In genomic region chr19:10461047-10461949, GRCh38 we compare ENCODE assay signal across 9 cellular contexts. TPM values are rescaled to one million over a fixed set of nuclear protein-coding genes. Genes with fewer than 3 reads are reported as not detected.
DNase-seq lines count a peak whose midpoint lies in the region; ATAC-seq and TF ChIP-seq lines count a peak whose summit lies in the region.
"Had no signal": no experiment of that assay in that cellular context is flagged by ENCODE, and none has a peak within 500 bp of the region (broad histone marks: within the 10 kb centered on the region; RNA-seq: fewer than 3 reads in every experiment).

No MANE protein-coding gene starts in this region.

- H2AFZ ChIP-seq in MM.1S (ENCODE audit: low read length), result peak overlapping the region; percentile 74

- TF ChIP-seq CTCF in Calu3 (IDR thresholded peaks at IDR 0.05; ENCODE audit: unreplicated experiment), result no peak
- TF ChIP-seq CTCF in MM.1S (IDR thresholded peaks at IDR 0.05; ENCODE audit: low read length), result no peak
- no peak for TF ChIP-seq CTCF in brain (conservative IDR thresholded peaks at IDR 0.05)
- TF ChIP-seq CTCF in gastrocnemius medialis (IDR thresholded peaks at IDR 0.05 in 4 of 5, conservative IDR thresholded peaks at IDR 0.05 in 1 of 5), result no peak

- no peaks in the 10 kb centered on the region for H3K79me2 ChIP-seq in MM.1S (ENCODE audit: low read length)

- H3K27me3 ChIP-seq in MM.1S (replicated peaks; ENCODE audit: insufficient read depth, low read length) (no peaks in the 10 kb centered on the region), gastrocnemius medialis (no peaks in the 10 kb centered on the region)

- H3K9me3 Mint-ChIP-seq in Calu3 (ENCODE audit: low read depth, unreplicated experiment) (no peaks in the 10 kb centered on the region), brain (no peaks in the 10 kb centered on the region)

- no peak overlapping the region for H3K27ac Mint-ChIP-seq in Calu3 (ENCODE audit: unreplicated experiment)
- no peak overlapping the region for H3K27ac Mint-ChIP-seq in brain

- ATAC-seq in GM21723 (IDR thresholded peaks at IDR 0.05; ENCODE audit: unreplicated experiment) (peak; percentile 78), gastrocnemius medialis (peak; percentile 85 to 86)

- H3K4me3 ChIP-seq in MM.1S (ENCODE audit: low read length), result peak overlapping the region; percentile 28
- peak overlapping the region; percentile 27 to 42 (median 40) for H3K4me3 ChIP-seq in gastrocnemius medialis

- TF ChIP-seq POLR2A in gastrocnemius medialis (IDR thresholded peaks at IDR 0.05), result no peak

- H3K9ac ChIP-seq in MM.1S (ENCODE audit: low read length), result no peak overlapping the region

- H3K36me3 Mint-ChIP-seq in Calu3 (ENCODE audit: insufficient read depth, unreplicated experiment) (no peaks in the 10 kb centered on the region), brain (peaks cover 24% of the 10 kb centered on the region)

- no TSS peak for BruUV-seq in Calu3 (replicated peaks; lab: Mats Ljungman, UMichigan)

- no peak overlapping the region for H3K27ac ChIP-seq in MM.1S (ENCODE audit: low read length)
- peak overlapping the region; percentile 54 to 79 (median 78) for H3K27ac ChIP-seq in gastrocnemius medialis
- H3K27ac ChIP-seq: VCaP had no signal

- 0 out of 2 replicates have a peak, but pooled peaks cover 3% of the 10 kb centered on the region for H3K4me1 ChIP-seq in MM.1S (ENCODE audit: low read length)
- H3K4me1 ChIP-seq in gastrocnemius medialis, result peaks cover 4 to 6% of the 10 kb centered on the region in 2 donors

- CTCF ChIA-PET in Calu3 (lab: Charles Lee), result interaction anchor here (0.6 kb wide), 1 partner anchor 183 kb away, joined by 6 read pairs; no protein-coding TSS in a partner anchor

- peak overlapping the region; percentile 46 for H3K4me2 ChIP-seq in MM.1S (ENCODE audit: low read depth, low read length)

- H3K36me3 ChIP-seq in MM.1S (replicated peaks; ENCODE audit: insufficient read depth, low read length) (no peaks in the 10 kb centered on the region), gastrocnemius medialis (peaks cover 0 to 11% of the 10 kb centered on the region in 2 donors)

- DNase-seq in Calu3, result peak; percentile 32
- DNase-seq in MM.1S, result peak; percentile 95
- peak; percentile 96 for DNase-seq in UCSD-AML1 (lab: John Stamatoyannopoulos, UW; ENCODE audit: unreplicated experiment)
- peak; percentile 58 for DNase-seq in iPS DF 4.7 (ENCODE audit: extremely low read depth, low spot score)
- peak; percentile 94 for DNase-seq in gastrocnemius medialis
- DNase-seq in NCI-H446 treated with DMSO at 0.1 percent for 48 hours (lab: John Stamatoyannopoulos, UW), result no peak

- H3K9me3 ChIP-seq in MM.1S (replicated peaks; ENCODE audit: insufficient read depth, low read length) (no peaks in the 10 kb centered on the region), gastrocnemius medialis (no peaks in the 10 kb centered on the region)

- no peaks in the 10 kb centered on the region for H4K20me1 ChIP-seq in MM.1S (ENCODE audit: insufficient read depth, low read length)

- no peaks in the 10 kb centered on the region for H3K4me1 Mint-ChIP-seq in Calu3 (ENCODE audit: low read depth, unreplicated experiment)
- peaks cover 7% of the 10 kb centered on the region for H3K4me1 Mint-ChIP-seq in brain

- H3F3A ChIP-seq in MM.1S (ENCODE audit: insufficient read depth, low read length), result peaks cover 3% of the 10 kb centered on the region; the same call in 1 of the 2 replicates

- no peak overlapping the region for H3K4me3 Mint-ChIP-seq in Calu3 (ENCODE audit: low read depth, unreplicated experiment)
- H3K4me3 Mint-ChIP-seq in brain, result peak overlapping the region; percentile 63 to 79 (median 71)

- H3K9me2 ChIP-seq in MM.1S (replicated peaks; ENCODE audit: insufficient read depth, low read length), result no peaks in the 10 kb centered on the region

- H3K27me3 Mint-ChIP-seq in Calu3 (ENCODE audit: unreplicated experiment) (no peaks in the 10 kb centered on the region), brain (peaks cover 4% of the 10 kb centered on the region)

- intact Hi-C loops in Calu3 (cut with micrococcal nuclease; ENCODE audit: unreplicated experiment) (no loop called here), gastrocnemius medialis (cut with DNase I; ENCODE audit: low total_unique reads) (no loop called here)

- in situ Hi-C loops in gastrocnemius medialis (cut with MboI; ENCODE audit: low sequenced_read_pairs in 4 of 4), result no loop called here

RNA-seq across cellular contexts. Expression of gene PDE4A, which starts 41.0 kb away (rescaled TPM):
- total RNA-seq in Calu3 (2022), result 2.8 and 3.6 TPM in 2 replicates
- polyA plus RNA-seq in brain (ENCODE audit: insufficient read depth, low read depth, low replicate concordance), result 7.4 TPM
- 10 to 100 TPM in 1 of 4 donors, 1 to 10 TPM in 3; 6.4 to 10.1 (median 8.4) TPM for total RNA-seq in gastrocnemius medialis

RNA-seq across cellular contexts. Expression of gene KEAP1, which starts 41.9 kb away (rescaled TPM):
- total RNA-seq in Calu3 (2022) (45.2 and 46.8 TPM in 2 replicates), gastrocnemius medialis (100 to 1,000 TPM; 189 to 336 (median 228) TPM)
- 71.4 TPM for polyA plus RNA-seq in brain (ENCODE audit: insufficient read depth, low read depth, low replicate concordance)

RNA-seq across cellular contexts. Expression of gene S1PR5, which starts 55.9 kb away (rescaled TPM):
- total RNA-seq in Calu3 (2022) (not detected in 2 replicates), gastrocnemius medialis (not detected)
- polyA plus RNA-seq in brain (ENCODE audit: insufficient read depth, low read depth, low replicate concordance), result 19.0 TPM

RNA-seq across cellular contexts. Expression of gene CDC37, which starts 58.0 kb away (rescaled TPM):
- total RNA-seq in Calu3 (2022) (181 and 187 TPM in 2 replicates), gastrocnemius medialis (100 to 1,000 TPM; 133 to 189 (median 163) TPM)
- polyA plus RNA-seq in brain (ENCODE audit: insufficient read depth, low read depth, low replicate concordance), result 141 TPM
